ENCODE assay signal across 28 cellular contexts in genomic region chr4:146022541-146022940, GRCh38.
"Had no signal": no experiment of that assay in that cellular context is flagged by ENCODE, and none has a peak within 500 bp of the region (broad histone marks: within the 10 kb centered on the region; RNA-seq: fewer than 3 reads in every experiment).

No MANE protein-coding gene starts in this region.

- H3K27ac ChIP-seq: neutrophil, ovary, parathyroid adenoma, psoas muscle, skin epidermis, spleen, suprapubic skin, testis, tibial artery, transverse colon, upper lobe of right lung, uterus had no signal

- ATAC-seq: naive thymus-derived CD8-positive, alpha-beta T cell; natural killer cell treated with Interleukin-12 subunit alpha and Interleukin-12 subunit beta and Interleukin-15 and Interleukin-18, amount 100 ng/mL, for 72 hours; psoas muscle; right cardiac atrium; sciatic nerve; stimulated activated naive CD8-positive, alpha-beta T cell treated with anti-CD3 and anti-CD28 coated beads, Interleukin-15, amount 100 ng/mL, for 72 hours; stimulated activated naive CD8-positive, alpha-beta T cell treated with anti-CD3 and anti-CD28 coated beads, Interleukin-15, Interleukin-2, amounts not matched to agents 100 U/mL and 50 U/mL, for 24 hours; upper lobe of right lung had no signal

- DNase-seq: naive thymus-derived CD8-positive, alpha-beta T cell; nephron progenitor cell; nucleus accumbens; ovary; posterior cingulate gyrus; psoas muscle; right cardiac atrium; spleen; stimulated activated CD4-positive, alpha-beta T cell treated with anti-CD3 and anti-CD28 coated beads, Interleukin-12 subunit alpha, Interleukin-12 subunit beta, amount 100 ng/mL, for 4 hours; stimulated activated CD4-positive, alpha-beta T cell treated with anti-CD3 and anti-CD28 coated beads, Interleukin-1b, Interleukin-23, amount 100 ng/mL, for 48 hours; stimulated activated CD4-positive, alpha-beta T cell treated with anti-CD3 and anti-CD28 coated beads, Interleukin-4, amount 100 ng/mL, for 1 hour; stimulated activated CD4-positive, alpha-beta T cell treated with anti-CD3 and anti-CD28 coated beads, Interleukin-4, amount 100 ng/mL, for 4 hours; stimulated activated CD8-positive, alpha-beta memory T cell treated with anti-CD3 and anti-CD28 coated beads, Interleukin-4, amount 100 ng/mL, for 48 hours; stimulated activated naive CD4-positive, alpha-beta T cell; stimulated activated naive CD8-positive, alpha-beta T cell treated with anti-CD3 and anti-CD28 coated beads, Interleukin-15, amount 100 ng/mL, for 72 hours; stimulated activated naive CD8-positive, alpha-beta T cell treated with anti-CD3 and anti-CD28 coated beads, Interleukin-15, Interleukin-2, amounts not matched to agents 100 U/mL and 50 U/mL, for 24 hours; substantia nigra; testis; tibial artery; transverse colon; upper lobe of right lung; uterus had no signal
